14 cellular contexts compared by ENCODE assay signal in genomic region chr3:16130066-16130465, GRCh38. TPM values are rescaled to one million over a fixed set of nuclear protein-coding genes. Genes with fewer than 3 reads are reported as not detected.
DNase-seq lines count a peak whose midpoint lies in the region; ATAC-seq, FAIRE-seq and TF ChIP-seq lines count a peak whose summit lies in the region.
"Had no signal": no experiment of that assay in that cellular context is flagged by ENCODE, and none has a peak within 500 bp of the region (broad histone marks: within the 10 kb centered on the region; RNA-seq: fewer than 3 reads in every experiment).

No MANE protein-coding gene starts in this region.

- peak; percentile 12; the same call in 1 of the 2 replicates for TF ChIP-seq CTCF in AG04450 (IDR thresholded peaks at IDR 0.05; ENCODE audit: low read depth, low read length)
- TF ChIP-seq CTCF in epithelial cell of proximal tubule (conservative IDR thresholded peaks at IDR 0.05; ENCODE audit: low read depth, low read length) = peak; percentile 19

- no peak overlapping the region for H3K4me3 Mint-ChIP-seq in T-cell

- no peaks in the 10 kb centered on the region for H3K27me3 ChIP-seq in AG04450 (ENCODE audit: control insufficient read depth, insufficient read depth, low read length)

- FAIRE-seq in urothelium cell line (lab: Jason Lieb, UNC) = no peak
- FAIRE-seq: K562 had no signal

- peaks cover 2 to 5% of the 10 kb centered on the region in 2 donors for H3K27me3 Mint-ChIP-seq in T-cell

- POLR2A ChIA-PET in AG04450 (lab: Yijun Ruan, JAX) = no interaction called here
- POLR2A ChIA-PET in T-cell (lab: Charles Lee) = no interaction called here

- DNase-seq in AG04450 (ENCODE audit: low read depth, low spot score) = peak; percentile 63
- DNase-seq in M059J (ENCODE audit: low read depth) = peak; percentile 65
- peak; percentile 100 for DNase-seq in epithelial cell of proximal tubule (ENCODE audit: low read depth)
- DNase-seq in myocyte (ENCODE audit: low read depth) = peak; percentile 87
- DNase-seq in DMS79 (lab: John Stamatoyannopoulos, UW) = no peak
- DNase-seq in T-cell = no peak
- no peak for DNase-seq in germinal center (ENCODE audit: low spot score)
- no peak for DNase-seq in urothelium cell line (ENCODE audit: low spot score)
- DNase-seq: activated effector memory CD4-positive, alpha-beta T cell treated with Interleukin-2 at 50 U/mL for 16 hours; left colon; NCI-H2107; stimulated activated CD8-positive, alpha-beta memory T cell treated with anti-CD3 and anti-CD28 coated beads, Interleukin-4, amount 100 ng/mL, for 48 hours had no signal

- H3K27ac Mint-ChIP-seq in T-cell = no peak overlapping the region

- H3K36me3 Mint-ChIP-seq in T-cell = no peaks in the 10 kb centered on the region

- H3K9me3 Mint-ChIP-seq in T-cell = peaks cover 0 to 7% (median 0%) of the 10 kb centered on the region in 3 donors

- CTCF ChIA-PET in AG04450 (lab: Charles Lee) = interaction anchor here (0.6 to 1.1 kb wide), 2 partner anchors 60 to 81 kb away, joined by 4 to 5 read pairs; no protein-coding TSS in a partner anchor
- CTCF ChIA-PET in T-cell (lab: Charles Lee) = no interaction called here

- no peaks in the 10 kb centered on the region; the same call in 1 of the 2 replicates for H3K9me3 ChIP-seq in AG04450 (ENCODE audit: control insufficient read depth, insufficient read depth, low read length)

- no peaks in the 10 kb centered on the region for H3K4me1 Mint-ChIP-seq in T-cell

- ATAC-seq in T-cell (replicated peaks in 1 of 4) = no peak
- ATAC-seq: K562, left colon had no signal

- no peak overlapping the region for H3K4me3 ChIP-seq in AG04450 (ENCODE audit: low read depth, low read length)
- H3K4me3 ChIP-seq in epithelial cell of proximal tubule (ENCODE audit: low read depth, low read length) = no peak overlapping the region
- H3K4me3 ChIP-seq: K562 had no signal

- H3K27ac ChIP-seq in AG04450 (ENCODE audit: low read depth, low read length) = peak overlapping the region; percentile 80

RNA-seq across cellular contexts. Expression of gene GALNT15, which starts 44.4 kb away (rescaled TPM):
- polyA plus RNA-seq in AG04450 (2011; rRNA removed) = 23.0 and 27.9 TPM in 2 replicates
- 43.3 and 59.2 TPM in 2 replicates for polyA minus RNA-seq in AG04450 (2011; rRNA and poly(A)+ RNA removed)
- total RNA-seq in M059J (2014; rRNA removed; shearing (Covaris generic)) = 2.1 and 7.0 TPM in 2 replicates
- not detected in 2 replicates for total RNA-seq in epithelial cell of proximal tubule
- 0.91 and 1.3 TPM in 2 replicates for total RNA-seq in myocyte
- polyA plus RNA-seq in myocyte (2012) = 1.7 TPM
- under 1 TPM in 1 of 5 donors, not detected in 4; 0.06 TPM for total RNA-seq in T-cell
- total RNA-seq: K562; T-helper 1 cell treated with Interleukin-12 subunit alpha and Interleukin-12 subunit beta and Interleukin-4 antibody, amounts not matched to agents 30 ng/mL and 1 ng/mL, for 36 hours had no signal
- polyA plus RNA-seq: K562 had no signal

Comparison
In these comparisons a context has a peak if more than half of its experiments do, and no peak if none do; other contexts are left out.
1. DNase-seq: peak in AG04450 (single experiment), M059J (single experiment), epithelial cell of proximal tubule (single experiment) and myocyte (single experiment); none in DMS79 (single experiment), T-cell (0 of 34), germinal center (single experiment) and urothelium cell line (single experiment).